Comparison of ENCODE assay signal across 8 cellular contexts in the genomic region with DNA sequence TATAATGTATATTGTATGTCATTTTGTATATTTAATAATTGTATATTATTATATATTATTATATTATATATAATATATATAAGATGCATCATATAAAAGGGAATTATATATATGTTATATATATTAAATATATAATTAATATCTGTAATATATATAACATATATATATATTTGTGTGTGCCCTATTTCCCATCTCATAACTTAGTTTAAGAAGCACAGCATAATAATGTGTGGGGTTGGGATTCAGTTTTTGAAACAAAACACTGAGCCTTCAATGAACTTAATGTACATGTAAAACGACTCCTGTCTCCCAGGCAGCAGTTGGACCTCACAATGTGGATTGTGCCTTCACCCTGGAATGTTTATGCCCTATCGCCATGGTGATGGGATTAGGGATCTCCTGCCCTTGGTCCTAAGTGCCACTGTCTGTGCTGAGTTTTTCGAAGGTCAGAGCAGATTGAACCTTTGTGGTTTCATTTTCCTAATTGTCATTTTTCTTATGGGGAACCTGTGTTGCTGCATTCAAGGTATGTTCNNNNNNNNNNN.
A peak's percentile ranks its signal among the peaks of the same experiment; 100 is the strongest.
DNase-seq lines count a peak whose midpoint lies in the region; ATAC-seq and TF ChIP-seq lines count a peak whose summit lies in the region.
"Not testable (repeated sequence)": the region's sequence is repeated elsewhere in the genome, so short reads cannot be mapped to it uniquely, and the experiment has no call there.

No MANE protein-coding gene starts in this region.

- TF ChIP-seq CTCF in activated CD8-positive, alpha-beta T cell treated with anti-CD3 and anti-CD28 coated beads for 36 hours (IDR thresholded peaks at IDR 0.05); heart left ventricle (IDR thresholded peaks at IDR 0.05); testis (IDR thresholded peaks at IDR 0.05): not testable (repeated sequence)

- CTCF ChIA-PET in activated CD8-positive, alpha-beta T cell treated with anti-CD3 and anti-CD28 coated beads for 36 hours (lab: Charles Lee), result not testable (repeated sequence)

- not testable (repeated sequence) for H3K4me3 Mint-ChIP-seq in activated CD8-positive, alpha-beta T cell treated with anti-CD3 and anti-CD28 coated beads for 36 hours

- intact Hi-C loops in activated CD8-positive, alpha-beta T cell treated with anti-CD3 and anti-CD28 coated beads for 36 hours (cut with micrococcal nuclease); heart left ventricle (cut with DNase I); testis (cut with DNase I; ENCODE audit: low total_unique reads): not testable (repeated sequence)

- H3K9me3 ChIP-seq in heart left ventricle, result peaks cover 0 to 11% (median 2%) of the 10 kb centered on the region in 12 donors
- H3K9me3 ChIP-seq in testis, result not testable (repeated sequence)

- peak; percentile 3 for DNase-seq in activated CD8-positive, alpha-beta T cell treated with anti-CD3 and anti-CD28 coated beads for 36 hours
- peak; percentile 0 for DNase-seq in cerebellar cortex (ENCODE audit: low spot score)
- DNase-seq in heart left ventricle, result peak in 3 of 5 donors; percentile 16 to 27 (median 25)
- DNase-seq in myocyte (ENCODE audit: low read depth), result peak; percentile 15
- peak; percentile 20 for DNase-seq in testis

- H3K9me3 Mint-ChIP-seq in activated CD8-positive, alpha-beta T cell treated with anti-CD3 and anti-CD28 coated beads for 36 hours, result peaks cover 15% of the 10 kb centered on the region

- ATAC-seq in GM18868 (IDR thresholded peaks at IDR 0.05; ENCODE audit: unreplicated experiment) (peak; percentile 70), HG02623 (IDR thresholded peaks at IDR 0.05; ENCODE audit: unreplicated experiment) (peak; percentile 57), HG03565 (IDR thresholded peaks at IDR 0.05; ENCODE audit: unreplicated experiment) (peak; percentile 45), heart left ventricle (peak in 2 of 4 donors; percentile 69 to 75)
- ATAC-seq in activated CD8-positive, alpha-beta T cell treated with anti-CD3 and anti-CD28 coated beads for 36 hours, result not testable (repeated sequence)

- not testable (repeated sequence) for TF ChIP-seq POLR2A in heart left ventricle (IDR thresholded peaks at IDR 0.05); testis (IDR thresholded peaks at IDR 0.05)

- not testable (repeated sequence) for H3K27me3 Mint-ChIP-seq in activated CD8-positive, alpha-beta T cell treated with anti-CD3 and anti-CD28 coated beads for 36 hours

- not testable (repeated sequence) for H3K27ac Mint-ChIP-seq in activated CD8-positive, alpha-beta T cell treated with anti-CD3 and anti-CD28 coated beads for 36 hours

- POLR2A ChIA-PET in activated CD8-positive, alpha-beta T cell treated with anti-CD3 and anti-CD28 coated beads for 36 hours (lab: Charles Lee), result not testable (repeated sequence)

- not testable (repeated sequence) for H3K4me1 ChIP-seq in heart left ventricle, testis

- not testable (repeated sequence) for H3K4me1 Mint-ChIP-seq in activated CD8-positive, alpha-beta T cell treated with anti-CD3 and anti-CD28 coated beads for 36 hours (ENCODE audit: low read depth)

- H3K36me3 Mint-ChIP-seq in activated CD8-positive, alpha-beta T cell treated with anti-CD3 and anti-CD28 coated beads for 36 hours (ENCODE audit: low read depth), result not testable (repeated sequence)

- H3K27me3 ChIP-seq in heart left ventricle, testis: not testable (repeated sequence)

- H3K27ac ChIP-seq in heart left ventricle, testis: not testable (repeated sequence)

- H3K4me3 ChIP-seq in heart left ventricle, testis: not testable (repeated sequence)

- whole genome bisulfite sequencing in heart left ventricle, 4 donors, result 51 to 72% (median 64%) methylated on average over 3 of the region's 3 CpGs
- 39 to 41% methylated on average over 3 of the region's 3 CpGs for WGBS in testis, 2 donors

- not testable (repeated sequence) for H3K36me3 ChIP-seq in heart left ventricle; testis (ENCODE audit: low read depth, missing control alignments)
